Comparison of ENCODE assay signal across 14 cellular contexts in the genomic region with DNA sequence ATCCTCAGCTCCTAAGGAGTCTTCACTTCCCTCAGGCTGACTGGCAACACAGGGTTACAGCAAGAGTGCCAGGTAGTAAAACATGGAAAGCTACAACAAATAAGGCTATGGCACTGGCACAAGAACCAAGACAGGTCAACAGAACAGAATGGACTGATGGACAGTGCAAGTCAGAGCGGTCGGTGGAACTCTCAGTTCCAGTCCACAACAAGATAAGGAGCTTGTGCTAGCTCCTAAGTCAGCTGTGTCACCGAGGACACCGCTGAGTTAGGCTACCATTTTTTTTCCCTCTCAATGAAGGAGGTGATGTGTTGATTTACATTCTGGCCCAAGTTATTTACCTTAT. TPM values are rescaled to one million over a fixed set of nuclear protein-coding genes. Genes with fewer than 3 reads are reported as not detected.
A peak's percentile ranks its signal among the peaks of the same experiment; 100 is the strongest.
DNase-seq lines count a peak whose midpoint lies in the region; ATAC-seq and TF ChIP-seq lines count a peak whose summit lies in the region.
"Had no signal": no experiment of that assay in that cellular context is flagged by ENCODE, and none has a peak within 500 bp of the region (broad histone marks: within the 10 kb centered on the region; RNA-seq: fewer than 3 reads in every experiment).

No MANE protein-coding gene starts in this region.

- H3K4me2 ChIP-seq in smooth muscle cell = no peak overlapping the region

- no peaks in the 10 kb centered on the region for H4K20me1 ChIP-seq in smooth muscle cell (ENCODE audit: low read depth)

- H3K4me3 ChIP-seq in right atrium auricular region (no peak overlapping the region), prostate gland (no peak overlapping the region), smooth muscle cell (no peak overlapping the region)
- H3K4me3 ChIP-seq: HAP-1, Peyer's patch had no signal

- no peaks in the 10 kb centered on the region for H3K79me2 ChIP-seq in smooth muscle cell (ENCODE audit: low read depth)

- no peak for TF ChIP-seq POLR2A in prostate gland (IDR thresholded peaks at IDR 0.05)

- H3K9me3 ChIP-seq in right atrium auricular region (no peaks in the 10 kb centered on the region), prostate gland (no peaks in the 10 kb centered on the region), smooth muscle cell (replicated peaks; ENCODE audit: low read depth) (no peaks in the 10 kb centered on the region)
- H3K9me3 ChIP-seq: HAP-1, Peyer's patch had no signal

- H3K4me1 ChIP-seq in right atrium auricular region (peaks cover 0 to 31% of the 10 kb centered on the region in 2 donors), prostate gland (replicated peaks) (peaks cover 14% of the 10 kb centered on the region), smooth muscle cell (ENCODE audit: low read depth) (no peaks in the 10 kb centered on the region)
- H3K4me1 ChIP-seq: HAP-1, Peyer's patch had no signal

- no peak for TF ChIP-seq CTCF in 22Rv1 (IDR thresholded peaks at IDR 0.05)
- TF ChIP-seq CTCF in right atrium auricular region (IDR thresholded peaks at IDR 0.05) = no peak
- TF ChIP-seq CTCF in prostate gland (IDR thresholded peaks at IDR 0.05) = no peak
- no peak for TF ChIP-seq CTCF in smooth muscle cell (IDR thresholded peaks at IDR 0.05; ENCODE audit: borderline replicate concordance, insufficient read depth, poor library complexity, severe bottlenecking)

- peak; percentile 23 for DNase-seq in cerebellar cortex (ENCODE audit: low spot score)
- DNase-seq in right atrium auricular region (ENCODE audit: low spot score) = no peak
- DNase-seq in prostate gland (ENCODE audit: low spot score) = peak; percentile 70
- DNase-seq in activated effector memory CD4-positive, alpha-beta T cell treated with Interleukin-2 at 50 U/mL for 16 hours = no peak
- DNase-seq in smooth muscle cell (lab: John Stamatoyannopoulos, UW; ENCODE audit: unreplicated experiment) = no peak
- DNase-seq: activated naive CD8-positive, alpha-beta T cell treated with anti-CD3 and anti-CD28 coated beads, Interleukin-2, amount 10 ng/mL, durations not matched to agents 7 days and 5 days; activated T-cell treated with anti-CD3 and anti-CD28 coated beads, Interleukin-2, amount 50 U/mL, for 48 hours; NCI-H2107; Peyer's patch; stimulated activated CD4-positive, alpha-beta T cell treated with anti-CD3 and anti-CD28 coated beads, Interleukin-2, amount 100 ng/mL, for 24 hours had no signal

- 21% methylated on average over 4 of the region's 4 CpGs for WGBS in prostate gland
- 98% methylated on average over 4 of the region's 4 CpGs for WGBS in smooth muscle cell (ENCODE audit: low lambda C conversion rate)

- no peak overlapping the region for H2AFZ ChIP-seq in smooth muscle cell (ENCODE audit: low read depth)

- no peak overlapping the region for H3K9ac ChIP-seq in smooth muscle cell (ENCODE audit: low read depth)

- ATAC-seq in HG02623 (IDR thresholded peaks at IDR 0.05; ENCODE audit: unreplicated experiment) = no peak
- ATAC-seq in HG02642 (IDR thresholded peaks at IDR 0.05; ENCODE audit: poor library complexity, unreplicated experiment) = no peak

- H3F3A ChIP-seq in smooth muscle cell (ENCODE audit: low read depth) = no peaks in the 10 kb centered on the region

- H3K27me3 ChIP-seq in right atrium auricular region (no peaks in the 10 kb centered on the region), prostate gland (replicated peaks; ENCODE audit: insufficient read depth) (no peaks in the 10 kb centered on the region), smooth muscle cell (ENCODE audit: low read depth) (no peaks in the 10 kb centered on the region)
- H3K27me3 ChIP-seq: Peyer's patch had no signal

- H3K36me3 ChIP-seq in right atrium auricular region (peaks cover 3% of the 10 kb centered on the region), prostate gland (no peaks in the 10 kb centered on the region), smooth muscle cell (ENCODE audit: low read depth) (no peaks in the 10 kb centered on the region)

- intact Hi-C loops in prostate gland (cut with DNase I) = no loop called here

- H3K27ac ChIP-seq in 22Rv1 (peak overlapping the region; percentile 56), right atrium auricular region (peak overlapping the region; percentile 79 to 80), prostate gland (peak overlapping the region; percentile 17 to 68), smooth muscle cell (ENCODE audit: low read depth) (no peak overlapping the region)

RNA-seq across cellular contexts. Expression of a gene that starts 55.9 kb away (rescaled TPM):
- 10 to 100 TPM; 15.8 to 19.4 TPM for total RNA-seq in right atrium auricular region
- 10 to 100 TPM; 34.2 to 40.2 TPM for total RNA-seq in prostate gland
- 3.8 and 4.6 TPM in 2 replicates for total RNA-seq in smooth muscle cell
- polyA plus RNA-seq in smooth muscle cell = 3.6 and 4.2 TPM in 2 replicates

Comparison
In these comparisons a context has a peak if more than half of its experiments do, and no peak if none do; other contexts are left out.
1. DNase-seq: peak in cerebellar cortex (single experiment) and prostate gland (single experiment); none in right atrium auricular region (single experiment), activated effector memory CD4-positive, alpha-beta T cell treated with Interleukin-2 at 50 U/mL for 16 hours (single experiment) and smooth muscle cell (single experiment).